ENCODE assay signal across 19 cellular contexts in genomic region chr1:227546055-227546454, GRCh38.
"Had no signal": no experiment of that assay in that cellular context is flagged by ENCODE, and none has a peak within 500 bp of the region (broad histone marks: within the 10 kb centered on the region; RNA-seq: fewer than 3 reads in every experiment).

No MANE protein-coding gene starts in this region.

- FAIRE-seq: colon, small intestine had no signal

- H3K4me2 ChIP-seq: hepatocyte had no signal

- H3K4me3 ChIP-seq: esophagus squamous epithelium, hepatocyte, ovary, sigmoid colon had no signal

- H3K9me3 Mint-ChIP-seq: effector memory CD8-positive, alpha-beta T cell had no signal

- H3K9me3 ChIP-seq: esophagus squamous epithelium, ovary, sigmoid colon had no signal

- H2AFZ ChIP-seq: hepatocyte had no signal

- H3K27ac Mint-ChIP-seq: dendritic cell treated with granulocyte-macrophage colony-stimulating factor and Interleukin-4, amounts not matched to agents 40 ng/mL and 50 ng/mL, for 4 days; natural killer cell; progenitor cell of endocrine pancreas had no signal

- H3K4me3 Mint-ChIP-seq: dendritic cell treated with granulocyte-macrophage colony-stimulating factor and Interleukin-4, amounts not matched to agents 40 ng/mL and 50 ng/mL, for 4 days; natural killer cell had no signal

- H3K79me2 ChIP-seq: hepatocyte had no signal

- ATAC-seq: effector memory CD8-positive, alpha-beta T cell; left lobe of liver; natural killer cell had no signal

- H3K27me3 ChIP-seq: hepatocyte, ovary, sigmoid colon had no signal

- H3K27me3 Mint-ChIP-seq: progenitor cell of endocrine pancreas had no signal

- H3K36me3 ChIP-seq: esophagus squamous epithelium, ovary, sigmoid colon had no signal

- DNase-seq: central memory CD4-positive, alpha-beta T cell; effector memory CD8-positive, alpha-beta T cell; esophagus squamous epithelium; foreskin fibroblast; kidney glomerular epithelial cell; mammary epithelial cell; natural killer cell; nucleus accumbens; ovary; sigmoid colon; small intestine; stimulated activated CD4-positive, alpha-beta T cell treated with anti-CD3 and anti-CD28 coated beads, Interleukin-2, amount 100 ng/mL, for 48 hours; stimulated activated naive CD4-positive, alpha-beta T cell treated with Interleukin-2 at 50 U/mL for 16 hours; trophoblast cell had no signal

- H3K27ac ChIP-seq: esophagus squamous epithelium, hepatocyte, ovary, sigmoid colon had no signal
